Comparison of ENCODE assay signal across 11 cellular contexts in genomic region chr9:108282872-108283271, GRCh38.
DNase-seq lines count a peak whose midpoint lies in the region; ATAC-seq and TF ChIP-seq lines count a peak whose summit lies in the region.
"Had no signal": no experiment of that assay in that cellular context is flagged by ENCODE, and none has a peak within 500 bp of the region (broad histone marks: within the 10 kb centered on the region; RNA-seq: fewer than 3 reads in every experiment).

No MANE protein-coding gene starts in this region.

- no peak overlapping the region for H3K27ac Mint-ChIP-seq in endothelial cell (ENCODE audit: unreplicated experiment)

- TF ChIP-seq CTCF in NB4 (IDR thresholded peaks at IDR 0.05; ENCODE audit: low read depth, low read length) (peak; percentile 23), endothelial cell (IDR thresholded peaks at IDR 0.05; ENCODE audit: unreplicated experiment) (peak; percentile 66), psoas muscle (IDR thresholded peaks at IDR 0.05) (peak; percentile 22)

- no peaks in the 10 kb centered on the region for H3K4me1 ChIP-seq in GM23248 (ENCODE audit: insufficient read depth)
- H3K4me1 ChIP-seq in psoas muscle, result no peaks in the 10 kb centered on the region
- H3K4me1 ChIP-seq: ascending aorta had no signal

- no peaks in the 10 kb centered on the region for H3K27me3 ChIP-seq in GM23248 (replicated peaks; ENCODE audit: insufficient read depth)
- H3K27me3 ChIP-seq in psoas muscle (ENCODE audit: insufficient read depth in 3 of 3, low read length in 2 of 3), result no peaks in the 10 kb centered on the region
- H3K27me3 ChIP-seq: ascending aorta, ovary had no signal

- 90 to 92% methylated on average over 4 of the region's 4 CpGs for WGBS in GM23248 (ENCODE audit: low coverage in 1 of 2, low lambda C conversion rate in 2 of 2, missing lambda C conversion rate in 2 of 2), 2 experiments
- 78 to 88% (median 81%) methylated on average over 4 of the region's 4 CpGs for WGBS in psoas muscle, 3 donors

- TF ChIP-seq POLR2A in NB4 (IDR thresholded peaks at IDR 0.05; ENCODE audit: extremely low read depth, insufficient read length), result no peak

- H3K9me3 ChIP-seq in GM23248 (ENCODE audit: low read depth) (no peaks in the 10 kb centered on the region), psoas muscle (no peaks in the 10 kb centered on the region)
- H3K9me3 ChIP-seq: ascending aorta, ovary had no signal

- no peaks in the 10 kb centered on the region for H3K36me3 Mint-ChIP-seq in endothelial cell (ENCODE audit: low read depth, unreplicated experiment)

- no peaks in the 10 kb centered on the region for H3K9me2 ChIP-seq in GM23248 (ENCODE audit: insufficient read depth)

- H4K20me1 ChIP-seq in GM23248 (ENCODE audit: insufficient read depth), result no peaks in the 10 kb centered on the region

- H3K79me2 ChIP-seq in GM23248 (ENCODE audit: insufficient read depth), result no peaks in the 10 kb centered on the region

- H3K36me3 ChIP-seq in GM23248 (ENCODE audit: low read depth), result no peaks in the 10 kb centered on the region
- no peaks in the 10 kb centered on the region for H3K36me3 ChIP-seq in psoas muscle (ENCODE audit: insufficient read depth in 1 of 2, low read depth in 1 of 2)
- H3K36me3 ChIP-seq: ascending aorta, ovary had no signal

- H3K4me2 ChIP-seq in GM23248 (ENCODE audit: unreplicated experiment), result no peak overlapping the region

- H3K4me1 Mint-ChIP-seq in endothelial cell (ENCODE audit: unreplicated experiment), result no peaks in the 10 kb centered on the region

- H2AFZ ChIP-seq in GM23248, result no peak overlapping the region

- no peaks in the 10 kb centered on the region for H3K9me3 Mint-ChIP-seq in endothelial cell (ENCODE audit: unreplicated experiment)

- H3K27ac ChIP-seq in GM23248 (no peak overlapping the region), psoas muscle (no peak overlapping the region)
- H3K27ac ChIP-seq: ascending aorta, ovary had no signal

- intact Hi-C loops in psoas muscle (cut with DNase I), result no loop called here

- in situ Hi-C loops in GM23248 (cut with MboI), result loop anchor here (10.0 to 25.0 kb wide), 2 partner anchors 282 to 479 kb away; no protein-coding TSS in a partner anchor

- peaks cover 2% of the 10 kb centered on the region for H3K27me3 Mint-ChIP-seq in endothelial cell (ENCODE audit: unreplicated experiment)

- no peak for ATAC-seq in psoas muscle
- ATAC-seq in GM21390 (IDR thresholded peaks at IDR 0.05; ENCODE audit: unreplicated experiment), result no peak
- ATAC-seq: left colon had no signal

- H3K4me3 Mint-ChIP-seq in endothelial cell (ENCODE audit: unreplicated experiment), result no peak overlapping the region

- H3K4me3 ChIP-seq in GM23248 (no peak overlapping the region), NB4 (ENCODE audit: low read depth, low read length) (no peak overlapping the region), psoas muscle (no peak overlapping the region)
- H3K4me3 ChIP-seq: ascending aorta, ovary had no signal

- DNase-seq in GM23248 (peak; percentile 24), NB4 (ENCODE audit: low read depth) (peak; percentile 16), endothelial cell (ENCODE audit: low spot score) (no peak), psoas muscle (no peak), DMS79 (lab: John Stamatoyannopoulos, UW) (no peak), germinal center (ENCODE audit: low spot score) (no peak)
- DNase-seq: left colon, NCI-H1436, ovary had no signal

- no peaks in the 10 kb centered on the region for H3F3A ChIP-seq in GM23248 (ENCODE audit: insufficient read depth)

- H3K9ac ChIP-seq in GM23248, result no peak overlapping the region

Comparison
In these comparisons a context has a peak if more than half of its experiments do, and no peak if none do; other contexts are left out.
1. DNase-seq: peak in GM23248 (single experiment) and NB4 (single experiment); none in endothelial cell (single experiment), psoas muscle (0 of 2), DMS79 (single experiment) and germinal center (single experiment).
2. Peak in every context shown above with its lines, with median percentiles within 50 percentile points of each other: CTCF ChIP-seq.